Comparison of ENCODE assay signal across 1 cellular context in genomic region chr9:76394896-76395244, GRCh38.
TF ChIP-seq lines count a peak whose summit lies in the region.

No MANE protein-coding gene starts in this region.

TF ChIP-seq in GM23338, 12 proteins besides CTCF, POLR2A, EP300 and RAD21 (continued from another document):
- no peak for TF ChIP-seq ZNF462 (CRISPR knock-in tag; IDR thresholded peaks at IDR 0.05)
TF ChIP-seq in GM23338: peak in this region for 0.
